In the genomic region with DNA sequence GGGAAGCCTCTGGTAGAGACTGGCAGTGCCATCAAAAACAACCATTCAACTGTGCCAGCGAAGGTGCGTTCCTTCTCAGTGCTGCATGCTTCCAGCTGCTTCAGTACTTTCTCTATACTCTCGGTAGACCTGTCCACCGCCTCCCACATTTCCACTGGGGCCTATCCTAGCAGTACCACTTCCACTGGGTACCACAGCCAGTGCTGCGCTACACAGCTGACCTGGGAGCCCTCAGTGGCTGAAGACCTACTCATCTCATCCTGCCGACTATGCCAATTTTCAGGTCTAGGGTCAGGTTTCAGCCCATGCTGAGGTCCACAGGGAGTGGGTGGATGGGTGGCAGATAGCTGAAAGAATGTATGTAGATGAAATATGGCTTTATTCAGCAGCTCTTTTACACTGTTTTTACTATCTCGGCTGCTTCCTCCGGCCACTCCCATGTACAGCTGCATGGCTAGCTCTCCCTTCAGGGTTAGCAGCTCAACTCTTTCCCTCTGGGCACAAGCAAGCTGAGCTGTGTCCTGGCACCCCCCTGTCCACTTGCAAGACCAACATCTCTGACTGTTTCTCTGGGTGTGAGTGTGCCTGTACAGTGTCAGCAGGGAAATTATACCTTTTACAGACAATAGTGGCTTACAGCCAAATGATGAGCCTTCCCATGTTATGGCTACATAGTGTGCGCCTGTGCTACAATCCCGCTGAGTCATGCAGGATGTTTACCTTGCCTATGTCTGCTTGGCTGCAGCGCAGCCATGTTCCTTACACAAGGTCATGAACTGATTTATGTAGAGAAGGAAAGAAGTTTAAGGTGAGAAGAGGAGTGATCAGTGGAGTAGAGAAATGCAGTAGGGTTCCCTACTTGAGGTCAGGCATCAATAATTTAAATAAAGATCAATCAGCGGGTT, we compare ENCODE assay signal across 14 cellular contexts.
DNase-seq lines count a peak whose midpoint lies in the region; ATAC-seq, FAIRE-seq and TF ChIP-seq lines count a peak whose summit lies in the region.
"Had no signal": no experiment of that assay in that cellular context is flagged by ENCODE, and none has a peak within 500 bp of the region (broad histone marks: within the 10 kb centered on the region; RNA-seq: fewer than 3 reads in every experiment).

No MANE protein-coding gene starts in this region.

- no peak overlapping the region for H3K4me2 ChIP-seq in DND-41 (ENCODE audit: insufficient read depth, low read length)

- peaks cover 58% of the 10 kb centered on the region for H3K36me3 ChIP-seq in DND-41 (ENCODE audit: insufficient read depth, low read length)

- no peak for FAIRE-seq in RCC 7860 (lab: Jason Lieb, UNC)

- no peaks in the 10 kb centered on the region for H3K27me3 ChIP-seq in DND-41 (ENCODE audit: insufficient read depth, low read length, poor library complexity)
- H3K27me3 ChIP-seq: BLaER1 treated with 17β-estradiol and CSF1 and Interleukin-3, amounts not matched to agents 10 nM and 100 nM had no signal

- H3K4me3 ChIP-seq in DND-41 (ENCODE audit: low read depth in 1 of 2, low read length in 2 of 2) = no peak overlapping the region
- H3K4me3 ChIP-seq in astrocyte of the spinal cord (ENCODE audit: low read depth, low read length) = no peak overlapping the region
- H3K4me3 ChIP-seq: BLaER1 treated with 17β-estradiol and CSF1 and Interleukin-3, amounts not matched to agents 10 nM and 100 nM had no signal

- H2AFZ ChIP-seq in DND-41 (ENCODE audit: low read depth, low read length) = no peak overlapping the region
- H2AFZ ChIP-seq: parathyroid adenoma had no signal

- TF ChIP-seq CTCF in DND-41 (IDR thresholded peaks at IDR 0.05; ENCODE audit: borderline replicate concordance, extremely low read depth, low read length, poor library complexity, severe bottlenecking) = no peak
- no peak for TF ChIP-seq CTCF in astrocyte of the spinal cord (IDR thresholded peaks at IDR 0.05; ENCODE audit: low read depth, low read length)

- H3K4me1 ChIP-seq in DND-41 (ENCODE audit: insufficient read depth, low read length) = no peaks in the 10 kb centered on the region
- H3K4me1 ChIP-seq: parathyroid adenoma had no signal

- H3K79me2 ChIP-seq in DND-41 (ENCODE audit: insufficient read depth, low read length) = peaks cover 86% of the 10 kb centered on the region
- H3K79me2 ChIP-seq: parathyroid adenoma had no signal

- H3K27ac ChIP-seq in DND-41 (ENCODE audit: low read length) = no peak overlapping the region
- H3K27ac ChIP-seq: BLaER1 treated with 17β-estradiol and CSF1 and Interleukin-3, amounts not matched to agents 10 nM and 100 nM; parathyroid adenoma had no signal

- peak; percentile 62 for DNase-seq in DND-41
- peak; percentile 5 for DNase-seq in KBM-7
- DNase-seq in astrocyte of the spinal cord (ENCODE audit: low read depth, low spot score) = peak; percentile 76
- DNase-seq in iris pigment epithelial cell (ENCODE audit: low read depth) = peak; percentile 92
- no peak for DNase-seq in KG1 (lab: John Stamatoyannopoulos, UW)
- no peak for DNase-seq in RCC 7860 (ENCODE audit: low spot score)
- DNase-seq in COLO829 (ENCODE audit: low spot score) = no peak
- DNase-seq in NCI-H146 treated with DMSO at 0.1 percent for 48 hours (lab: John Stamatoyannopoulos, UW; ENCODE audit: unreplicated experiment) = no peak
- DNase-seq: activated CD4-positive, CD25-positive, alpha-beta regulatory T cell treated with anti-CD3 and anti-CD28 coated beads, Interleukin-2, amount 50 U/mL, for 72 hours; effector memory CD8-positive, alpha-beta T cell; hypothalamus; NCI-H1105 treated with DMSO at 0.1 percent for 48 hours had no signal

- ATAC-seq in DND-41 (ENCODE audit: insufficient read depth, low read depth) = 0 out of 3 replicates have a peak, but pooled peaks have one; percentile 39
- ATAC-seq: effector memory CD8-positive, alpha-beta T cell had no signal

- H3K9ac ChIP-seq in DND-41 (ENCODE audit: low read depth, low read length) = no peak overlapping the region
- H3K9ac ChIP-seq: BLaER1 treated with 17β-estradiol and CSF1 and Interleukin-3, amounts not matched to agents 10 nM and 100 nM; parathyroid adenoma had no signal

- in situ Hi-C loops in KBM-7 (cut with MboI; ENCODE audit: low pct_unique_long_range_greater_than_20kb, low sequenced_read_pairs) (no loop called here), astrocyte of the spinal cord (cut with HindIII; ENCODE audit: low sequenced_read_pairs) (no loop called here)

- peaks cover 61% of the 10 kb centered on the region for H3K9me3 ChIP-seq in DND-41 (ENCODE audit: insufficient read depth, low read length, severe bottlenecking)

- H4K20me1 ChIP-seq in DND-41 (ENCODE audit: insufficient read depth, low read length) = no peaks in the 10 kb centered on the region
- H4K20me1 ChIP-seq: BLaER1 treated with 17β-estradiol and CSF1 and Interleukin-3, amounts not matched to agents 10 nM and 100 nM had no signal

Comparison
In these comparisons a context has a peak if more than half of its experiments do, and no peak if none do; other contexts are left out.
1. DNase-seq: peak in DND-41 (single experiment), KBM-7 (single experiment), astrocyte of the spinal cord (single experiment) and iris pigment epithelial cell (single experiment); none in KG1 (single experiment), RCC 7860 (single experiment), COLO829 (single experiment) and NCI-H146 treated with DMSO at 0.1 percent for 48 hours (single experiment).